ENCODE assay signal across 1 cellular context in the genomic region with DNA sequence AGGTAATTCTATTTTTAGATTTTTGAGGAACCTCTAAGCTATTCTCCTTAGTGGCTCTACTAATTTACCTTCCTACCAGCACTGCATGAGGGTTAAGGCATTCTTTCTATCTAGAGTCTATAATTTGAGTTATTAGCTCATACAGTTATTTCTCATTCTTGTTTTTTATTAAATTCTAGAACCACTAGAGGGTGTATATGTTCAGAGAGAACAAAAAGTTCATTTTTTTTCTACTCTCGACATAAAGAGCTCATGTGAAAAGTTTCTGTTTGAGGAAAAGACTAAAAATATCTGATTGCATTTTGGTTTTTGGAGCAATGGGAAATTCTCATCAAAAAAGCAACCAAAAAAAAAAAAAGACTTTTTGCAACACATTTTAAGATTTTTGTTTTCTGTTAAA.
TF ChIP-seq lines count a peak whose summit lies in the region.

No MANE protein-coding gene starts in this region.

TF ChIP-seq in GM23338, 12 proteins besides CTCF, POLR2A, EP300 and RAD21 (continued from another document):
- TF ChIP-seq, protein P1, sequence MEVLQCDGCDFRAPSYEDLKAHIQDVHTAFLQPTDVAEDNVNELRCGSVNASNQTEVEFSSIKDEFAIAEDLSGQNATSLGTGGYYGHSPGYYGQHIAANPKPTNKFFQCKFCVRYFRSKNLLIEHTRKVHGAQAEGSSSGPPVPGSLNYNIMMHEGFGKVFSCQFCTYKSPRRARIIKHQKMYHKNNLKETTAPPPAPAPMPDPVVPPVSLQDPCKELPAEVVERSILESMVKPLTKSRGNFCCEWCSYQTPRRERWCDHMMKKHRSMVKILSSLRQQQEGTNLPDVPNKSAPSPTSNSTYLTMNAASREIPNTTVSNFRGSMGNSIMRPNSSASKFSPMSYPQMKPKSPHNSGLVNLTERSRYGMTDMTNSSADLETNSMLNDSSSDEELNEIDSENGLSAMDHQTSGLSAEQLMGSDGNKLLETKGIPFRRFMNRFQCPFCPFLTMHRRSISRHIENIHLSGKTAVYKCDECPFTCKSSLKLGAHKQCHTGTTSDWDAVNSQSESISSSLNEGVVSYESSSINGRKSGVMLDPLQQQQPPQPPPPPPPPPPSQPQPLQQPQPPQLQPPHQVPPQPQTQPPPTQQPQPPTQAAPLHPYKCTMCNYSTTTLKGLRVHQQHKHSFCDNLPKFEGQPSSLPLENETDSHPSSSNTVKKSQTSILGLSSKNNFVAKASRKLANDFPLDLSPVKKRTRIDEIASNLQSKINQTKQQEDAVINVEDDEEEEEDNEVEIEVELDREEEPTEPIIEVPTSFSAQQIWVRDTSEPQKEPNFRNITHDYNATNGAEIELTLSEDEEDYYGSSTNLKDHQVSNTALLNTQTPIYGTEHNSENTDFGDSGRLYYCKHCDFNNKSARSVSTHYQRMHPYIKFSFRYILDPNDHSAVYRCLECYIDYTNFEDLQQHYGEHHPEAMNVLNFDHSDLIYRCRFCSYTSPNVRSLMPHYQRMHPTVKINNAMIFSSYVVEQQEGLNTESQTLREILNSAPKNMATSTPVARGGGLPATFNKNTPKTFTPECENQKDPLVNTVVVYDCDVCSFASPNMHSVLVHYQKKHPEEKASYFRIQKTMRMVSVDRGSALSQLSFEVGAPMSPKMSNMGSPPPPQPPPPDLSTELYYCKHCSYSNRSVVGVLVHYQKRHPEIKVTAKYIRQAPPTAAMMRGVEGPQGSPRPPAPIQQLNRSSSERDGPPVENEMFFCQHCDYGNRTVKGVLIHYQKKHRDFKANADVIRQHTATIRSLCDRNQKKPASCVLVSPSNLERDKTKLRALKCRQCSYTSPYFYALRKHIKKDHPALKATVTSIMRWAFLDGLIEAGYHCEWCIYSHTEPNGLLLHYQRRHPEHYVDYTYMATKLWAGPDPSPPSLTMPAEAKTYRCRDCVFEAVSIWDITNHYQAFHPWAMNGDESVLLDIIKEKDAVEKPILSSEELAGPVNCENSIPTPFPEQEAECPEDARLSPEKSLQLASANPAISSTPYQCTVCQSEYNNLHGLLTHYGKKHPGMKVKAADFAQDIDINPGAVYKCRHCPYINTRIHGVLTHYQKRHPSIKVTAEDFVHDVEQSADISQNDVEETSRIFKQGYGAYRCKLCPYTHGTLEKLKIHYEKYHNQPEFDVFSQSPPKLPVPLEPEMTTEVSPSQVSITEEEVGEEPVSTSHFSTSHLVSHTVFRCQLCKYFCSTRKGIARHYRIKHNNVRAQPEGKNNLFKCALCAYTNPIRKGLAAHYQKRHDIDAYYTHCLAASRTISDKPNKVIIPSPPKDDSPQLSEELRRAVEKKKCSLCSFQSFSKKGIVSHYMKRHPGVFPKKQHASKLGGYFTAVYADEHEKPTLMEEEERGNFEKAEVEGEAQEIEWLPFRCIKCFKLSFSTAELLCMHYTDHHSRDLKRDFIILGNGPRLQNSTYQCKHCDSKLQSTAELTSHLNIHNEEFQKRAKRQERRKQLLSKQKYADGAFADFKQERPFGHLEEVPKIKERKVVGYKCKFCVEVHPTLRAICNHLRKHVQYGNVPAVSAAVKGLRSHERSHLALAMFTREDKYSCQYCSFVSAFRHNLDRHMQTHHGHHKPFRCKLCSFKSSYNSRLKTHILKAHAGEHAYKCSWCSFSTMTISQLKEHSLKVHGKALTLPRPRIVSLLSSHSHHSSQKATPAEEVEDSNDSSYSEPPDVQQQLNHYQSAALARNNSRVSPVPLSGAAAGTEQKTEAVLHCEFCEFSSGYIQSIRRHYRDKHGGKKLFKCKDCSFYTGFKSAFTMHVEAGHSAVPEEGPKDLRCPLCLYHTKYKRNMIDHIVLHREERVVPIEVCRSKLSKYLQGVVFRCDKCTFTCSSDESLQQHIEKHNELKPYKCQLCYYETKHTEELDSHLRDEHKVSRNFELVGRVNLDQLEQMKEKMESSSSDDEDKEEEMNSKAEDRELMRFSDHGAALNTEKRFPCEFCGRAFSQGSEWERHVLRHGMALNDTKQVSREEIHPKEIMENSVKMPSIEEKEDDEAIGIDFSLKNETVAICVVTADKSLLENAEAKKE (CRISPR knock-in tag; IDR thresholded peaks at IDR 0.05), result no peak
- TF ChIP-seq CREB1 (CRISPR knock-in tag; IDR thresholded peaks at IDR 0.05; ENCODE audit: low read depth) (no peak), ZNF114 (CRISPR knock-in tag; IDR thresholded peaks at IDR 0.05) (no peak), JUNB (IDR thresholded peaks at IDR 0.05; ENCODE audit: unreplicated experiment) (no peak), EZH2 (IDR thresholded peaks at IDR 0.05; ENCODE audit: low read depth, unreplicated experiment) (no peak), ZNF331 (CRISPR knock-in tag; IDR thresholded peaks at IDR 0.05; ENCODE audit: low read depth) (no peak)
- TF ChIP-seq, protein P2, sequence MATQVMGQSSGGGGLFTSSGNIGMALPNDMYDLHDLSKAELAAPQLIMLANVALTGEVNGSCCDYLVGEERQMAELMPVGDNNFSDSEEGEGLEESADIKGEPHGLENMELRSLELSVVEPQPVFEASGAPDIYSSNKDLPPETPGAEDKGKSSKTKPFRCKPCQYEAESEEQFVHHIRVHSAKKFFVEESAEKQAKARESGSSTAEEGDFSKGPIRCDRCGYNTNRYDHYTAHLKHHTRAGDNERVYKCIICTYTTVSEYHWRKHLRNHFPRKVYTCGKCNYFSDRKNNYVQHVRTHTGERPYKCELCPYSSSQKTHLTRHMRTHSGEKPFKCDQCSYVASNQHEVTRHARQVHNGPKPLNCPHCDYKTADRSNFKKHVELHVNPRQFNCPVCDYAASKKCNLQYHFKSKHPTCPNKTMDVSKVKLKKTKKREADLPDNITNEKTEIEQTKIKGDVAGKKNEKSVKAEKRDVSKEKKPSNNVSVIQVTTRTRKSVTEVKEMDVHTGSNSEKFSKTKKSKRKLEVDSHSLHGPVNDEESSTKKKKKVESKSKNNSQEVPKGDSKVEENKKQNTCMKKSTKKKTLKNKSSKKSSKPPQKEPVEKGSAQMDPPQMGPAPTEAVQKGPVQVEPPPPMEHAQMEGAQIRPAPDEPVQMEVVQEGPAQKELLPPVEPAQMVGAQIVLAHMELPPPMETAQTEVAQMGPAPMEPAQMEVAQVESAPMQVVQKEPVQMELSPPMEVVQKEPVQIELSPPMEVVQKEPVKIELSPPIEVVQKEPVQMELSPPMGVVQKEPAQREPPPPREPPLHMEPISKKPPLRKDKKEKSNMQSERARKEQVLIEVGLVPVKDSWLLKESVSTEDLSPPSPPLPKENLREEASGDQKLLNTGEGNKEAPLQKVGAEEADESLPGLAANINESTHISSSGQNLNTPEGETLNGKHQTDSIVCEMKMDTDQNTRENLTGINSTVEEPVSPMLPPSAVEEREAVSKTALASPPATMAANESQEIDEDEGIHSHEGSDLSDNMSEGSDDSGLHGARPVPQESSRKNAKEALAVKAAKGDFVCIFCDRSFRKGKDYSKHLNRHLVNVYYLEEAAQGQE (IDR thresholded peaks at IDR 0.05; ENCODE audit: unreplicated experiment), result no peak
- TF ChIP-seq, protein P3, sequence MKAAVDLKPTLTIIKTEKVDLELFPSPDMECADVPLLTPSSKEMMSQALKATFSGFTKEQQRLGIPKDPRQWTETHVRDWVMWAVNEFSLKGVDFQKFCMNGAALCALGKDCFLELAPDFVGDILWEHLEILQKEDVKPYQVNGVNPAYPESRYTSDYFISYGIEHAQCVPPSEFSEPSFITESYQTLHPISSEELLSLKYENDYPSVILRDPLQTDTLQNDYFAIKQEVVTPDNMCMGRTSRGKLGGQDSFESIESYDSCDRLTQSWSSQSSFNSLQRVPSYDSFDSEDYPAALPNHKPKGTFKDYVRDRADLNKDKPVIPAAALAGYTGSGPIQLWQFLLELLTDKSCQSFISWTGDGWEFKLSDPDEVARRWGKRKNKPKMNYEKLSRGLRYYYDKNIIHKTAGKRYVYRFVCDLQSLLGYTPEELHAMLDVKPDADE (IDR thresholded peaks at IDR 0.05), result no peak
